ENCODE assay signal across 20 cellular contexts in genomic region chr10:131002031-131002861, GRCh38.
A peak's percentile ranks its signal among the peaks of the same experiment; 100 is the strongest.
DNase-seq lines count a peak whose midpoint lies in the region; ATAC-seq and TF ChIP-seq lines count a peak whose summit lies in the region.
"Had no signal": no experiment of that assay in that cellular context is flagged by ENCODE, and none has a peak within 500 bp of the region (broad histone marks: within the 10 kb centered on the region; RNA-seq: fewer than 3 reads in every experiment).

No MANE protein-coding gene starts in this region.

- H3K36me3 ChIP-seq in psoas muscle (ENCODE audit: insufficient read depth in 1 of 2, low read depth in 1 of 2) = no peaks in the 10 kb centered on the region
- H3K36me3 ChIP-seq: BE2C, suprapubic skin had no signal

- POLR2A ChIA-PET in RWPE1 (lab: Yijun Ruan, JAX; ENCODE audit: low non-redundant PET) = no interaction called here

- TF ChIP-seq CTCF in psoas muscle (IDR thresholded peaks at IDR 0.05) = no peak
- no peak for TF ChIP-seq CTCF in RWPE1 (conservative IDR thresholded peaks at IDR 0.05; ENCODE audit: low read depth)

- H3K27ac ChIP-seq in psoas muscle (peak overlapping the region; percentile 60), RWPE1 (no peak overlapping the region)
- H3K27ac ChIP-seq: 22Rv1, suprapubic skin had no signal

- CTCF ChIA-PET in RWPE1 (lab: Yijun Ruan, JAX) = no interaction called here

- peaks cover 19% of the 10 kb centered on the region for H3K4me1 ChIP-seq in psoas muscle
- H3K4me1 ChIP-seq: BE2C, suprapubic skin had no signal

- no peak overlapping the region for H3K4me3 ChIP-seq in psoas muscle
- H3K4me3 ChIP-seq: GM12878, suprapubic skin had no signal

- H3K27me3 ChIP-seq in psoas muscle (ENCODE audit: insufficient read depth in 3 of 3, low read length in 2 of 3) = peaks cover 0 to 1% (median 0%) of the 10 kb centered on the region in 3 donors
- H3K27me3 ChIP-seq: BE2C had no signal

- no peaks in the 10 kb centered on the region for H3K9me3 ChIP-seq in psoas muscle
- H3K9me3 ChIP-seq: BE2C, suprapubic skin had no signal

- intact Hi-C loops in psoas muscle (cut with DNase I) = no loop called here

- DNase-seq in DMS 273 (lab: John Stamatoyannopoulos, UW; ENCODE audit: unreplicated experiment) = peak; percentile 32
- no peak for DNase-seq in DMS 273 treated with DMSO at 0.1 percent for 48 hours (lab: John Stamatoyannopoulos, UW)
- DNase-seq in NCI-H69 (lab: John Stamatoyannopoulos, UW) = peak; percentile 3
- DNase-seq in iPS-NIHi11 (ENCODE audit: low spot score) = peak; percentile 43
- DNase-seq in psoas muscle = no peak
- DNase-seq in NCI-H748 treated with DMSO at 0.1 percent for 48 hours (lab: John Stamatoyannopoulos, UW) = no peak
- DNase-seq in RWPE1 (ENCODE audit: low spot score) = no peak
- DNase-seq: activated CD4-positive, alpha-beta T cell treated with anti-CD3 and anti-CD28 coated beads for 48 hours; activated naive CD4-positive, alpha-beta T cell treated with anti-CD3 and anti-CD28 coated beads for 36 hours; BE2C; GF-D8; HFFc6; naive thymus-derived CD4-positive, alpha-beta T cell; NCI-H1436; NCI-H226; stimulated activated CD8-positive, alpha-beta memory T cell treated with anti-CD3 and anti-CD28 coated beads, Interleukin-4, amount 100 ng/mL, for 48 hours had no signal

- 17 to 26% (median 18%) methylated on average over 12 of the region's 12 CpGs for WGBS in psoas muscle, 3 donors

- ATAC-seq in psoas muscle = peak in 3 of 4 donors; percentile 81 to 87 (median 82)
- no peak for ATAC-seq in HG03432 (IDR thresholded peaks at IDR 0.05; ENCODE audit: unreplicated experiment)
- ATAC-seq: GM12878; naive thymus-derived CD4-positive, alpha-beta T cell had no signal

Comparison
In these comparisons a context has a peak if more than half of its experiments do, and no peak if none do; other contexts are left out.
1. DNase-seq: peak in DMS 273 (single experiment), NCI-H69 (single experiment) and iPS-NIHi11 (single experiment); none in DMS 273 treated with DMSO at 0.1 percent for 48 hours (single experiment), psoas muscle (0 of 2), NCI-H748 treated with DMSO at 0.1 percent for 48 hours (single experiment) and RWPE1 (single experiment).